Comparison of ENCODE assay signal across 8 cellular contexts in the genomic region with DNA sequence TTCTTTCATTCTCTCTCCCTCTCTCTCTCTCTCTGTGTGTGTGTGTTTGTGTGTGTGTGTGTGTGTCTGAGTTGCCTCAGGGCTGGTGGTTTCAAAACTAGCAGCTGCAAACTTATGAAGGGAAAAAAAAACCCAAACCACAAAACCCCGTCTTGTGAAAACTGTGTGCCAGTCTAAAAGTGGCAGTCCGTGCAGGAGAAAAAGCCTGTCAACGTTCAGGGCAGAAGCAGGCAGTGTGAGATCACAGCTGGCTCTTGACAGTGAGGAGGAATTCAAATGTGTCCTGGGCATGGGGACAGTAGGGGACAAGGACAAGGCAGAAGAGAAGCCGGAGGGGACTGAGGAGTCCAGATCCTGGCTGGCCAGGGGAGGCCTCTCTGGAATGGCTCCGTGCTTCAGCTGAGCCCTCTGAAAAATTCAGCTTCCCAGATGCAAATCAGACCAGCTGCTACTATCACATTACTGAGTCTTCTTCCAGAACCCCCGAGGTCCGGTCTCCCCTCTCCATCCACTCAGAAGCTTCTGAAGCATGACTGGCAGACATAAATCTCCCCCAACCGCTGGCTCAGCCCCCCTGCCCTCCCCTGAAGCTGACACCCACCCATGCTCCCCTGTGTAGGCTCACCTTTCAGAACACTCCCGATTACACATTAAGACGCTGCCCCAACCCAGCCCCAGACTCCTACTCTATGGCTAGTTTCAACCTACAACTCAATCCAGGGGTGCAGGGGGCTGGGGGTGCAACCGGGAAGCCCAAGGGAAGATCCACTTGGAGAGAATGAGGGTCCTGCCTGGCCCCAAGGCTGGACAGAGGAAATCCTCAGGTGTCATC. TPM values are rescaled to one million over a fixed set of nuclear protein-coding genes. Genes with fewer than 3 reads are reported as not detected.
A peak's percentile ranks its signal among the peaks of the same experiment; 100 is the strongest.
DNase-seq lines count a peak whose midpoint lies in the region; ATAC-seq and TF ChIP-seq lines count a peak whose summit lies in the region.

No MANE protein-coding gene starts in this region.

- H3K27me3 Mint-ChIP-seq in WTC11 (ENCODE audit: low read depth), result peaks cover 25% of the 10 kb centered on the region

- H3K9me3 Mint-ChIP-seq in WTC11, result no peaks in the 10 kb centered on the region

- POLR2A ChIA-PET in WTC11 (lab: Charles Lee), result no interaction called here

- CTCF ChIA-PET in WTC11 (lab: Charles Lee), result interaction anchor here (1.0 kb wide), 1 partner anchor 77 kb away, joined by 3 read pairs; no protein-coding TSS in a partner anchor

- DNase-seq in AG08395 (ENCODE audit: low spot score) (peak; percentile 58), WTC11 (ENCODE audit: low spot score) (no peak), fibroblast of pulmonary artery (ENCODE audit: low read depth) (peak; percentile 51), NCI-H774 (lab: John Stamatoyannopoulos, UW) (no peak), SW 1271 (lab: John Stamatoyannopoulos, UW) (no peak)
- DNase-seq in stimulated activated CD8-positive, alpha-beta memory T cell treated with anti-CD3 and anti-CD28 coated beads, Interleukin-15, amount 100 ng/mL, for 1 hour (ENCODE audit: low read depth), result peak; percentile 34

- H3K27ac Mint-ChIP-seq in WTC11, result no peak overlapping the region

- no peak overlapping the region for H3K4me3 Mint-ChIP-seq in WTC11

- TF ChIP-seq CTCF in WTC11 (IDR thresholded peaks at IDR 0.05) (no peak), fibroblast of pulmonary artery (IDR thresholded peaks at IDR 0.05; ENCODE audit: low read length, missing control alignments) (no peak)

- H3K4me3 ChIP-seq in fibroblast of pulmonary artery (replicated peaks; ENCODE audit: low read depth, low read length), result no peak overlapping the region

- H3K4me1 Mint-ChIP-seq in WTC11, result peaks cover 40% of the 10 kb centered on the region

- H3K36me3 Mint-ChIP-seq in WTC11, result no peaks in the 10 kb centered on the region

- ATAC-seq in HG03354 (IDR thresholded peaks at IDR 0.05; ENCODE audit: poor library complexity, severe bottlenecking, unreplicated experiment), result peak; percentile 54
- peak; percentile 19; the same call in 1 of the 2 replicates for ATAC-seq in WTC11

- peak; percentile 27 for TF ChIP-seq POLR2A in GM19193 (IDR thresholded peaks at IDR 0.05; ENCODE audit: extremely low read depth, insufficient read depth, insufficient read length)

TF ChIP-seq in WTC11, 78 proteins besides CTCF, POLR2A, EP300 and RAD21:
- TF ChIP-seq OVOL2 (CRISPR knock-in tag; IDR thresholded peaks at IDR 0.05; ENCODE audit: borderline replicate concordance) (no peak), SOX15 (CRISPR knock-in tag; IDR thresholded peaks at IDR 0.05) (no peak), NFYB (CRISPR knock-in tag; conservative IDR thresholded peaks at IDR 0.05; ENCODE audit: low read depth) (no peak), RELA (CRISPR knock-in tag; IDR thresholded peaks at IDR 0.05; ENCODE audit: borderline replicate concordance) (no peak), IRF2 (CRISPR knock-in tag; IDR thresholded peaks at IDR 0.05; ENCODE audit: borderline replicate concordance, low read depth) (no peak), NFE2L1 (CRISPR knock-in tag; IDR thresholded peaks at IDR 0.05) (no peak)
- TF ChIP-seq, protein P1, sequence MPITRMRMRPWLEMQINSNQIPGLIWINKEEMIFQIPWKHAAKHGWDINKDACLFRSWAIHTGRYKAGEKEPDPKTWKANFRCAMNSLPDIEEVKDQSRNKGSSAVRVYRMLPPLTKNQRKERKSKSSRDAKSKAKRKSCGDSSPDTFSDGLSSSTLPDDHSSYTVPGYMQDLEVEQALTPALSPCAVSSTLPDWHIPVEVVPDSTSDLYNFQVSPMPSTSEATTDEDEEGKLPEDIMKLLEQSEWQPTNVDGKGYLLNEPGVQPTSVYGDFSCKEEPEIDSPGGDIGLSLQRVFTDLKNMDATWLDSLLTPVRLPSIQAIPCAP (CRISPR knock-in tag; IDR thresholded peaks at IDR 0.05), result no peak
- TF ChIP-seq, protein P2, sequence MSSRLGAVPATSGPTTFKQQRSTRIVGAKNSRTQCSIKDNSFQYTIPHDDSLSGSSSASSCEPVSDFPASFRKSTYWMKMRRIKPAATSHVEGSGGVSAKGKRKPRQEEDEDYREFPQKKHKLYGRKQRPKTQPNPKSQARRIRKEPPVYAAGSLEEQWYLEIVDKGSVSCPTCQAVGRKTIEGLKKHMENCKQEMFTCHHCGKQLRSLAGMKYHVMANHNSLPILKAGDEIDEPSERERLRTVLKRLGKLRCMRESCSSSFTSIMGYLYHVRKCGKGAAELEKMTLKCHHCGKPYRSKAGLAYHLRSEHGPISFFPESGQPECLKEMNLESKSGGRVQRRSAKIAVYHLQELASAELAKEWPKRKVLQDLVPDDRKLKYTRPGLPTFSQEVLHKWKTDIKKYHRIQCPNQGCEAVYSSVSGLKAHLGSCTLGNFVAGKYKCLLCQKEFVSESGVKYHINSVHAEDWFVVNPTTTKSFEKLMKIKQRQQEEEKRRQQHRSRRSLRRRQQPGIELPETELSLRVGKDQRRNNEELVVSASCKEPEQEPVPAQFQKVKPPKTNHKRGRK (CRISPR knock-in tag; IDR thresholded peaks at IDR 0.05; ENCODE audit: borderline replicate concordance), result no peak
TF ChIP-seq in WTC11: peak in this region for 0.

RNA-seq across cellular contexts. Expression of a gene that starts 32.0 kb away (rescaled TPM):
- 0.39 to 0.63 TPM (median 0.44 TPM) in 3 replicates for total RNA-seq in WTC11 (2021)

Comparison
In these comparisons a context has a peak if more than half of its experiments do, and no peak if none do; other contexts are left out.
1. DNase-seq: peak in AG08395 (single experiment), fibroblast of pulmonary artery (single experiment) and stimulated activated CD8-positive, alpha-beta memory T cell treated with anti-CD3 and anti-CD28 coated beads, Interleukin-15, amount 100 ng/mL, for 1 hour (single experiment); none in WTC11 (single experiment), NCI-H774 (single experiment) and SW 1271 (0 of 2).